In genomic region chr10:117461766-117462423, GRCh38 we compare ENCODE assay signal across 10 cellular contexts.
DNase-seq lines count a peak whose midpoint lies in the region; ATAC-seq and TF ChIP-seq lines count a peak whose summit lies in the region.
"Had no signal": no experiment of that assay in that cellular context is flagged by ENCODE, and none has a peak within 500 bp of the region (broad histone marks: within the 10 kb centered on the region; RNA-seq: fewer than 3 reads in every experiment).

No MANE protein-coding gene starts in this region.

- no peaks in the 10 kb centered on the region for H3K36me3 Mint-ChIP-seq in T-cell

- H3K4me1 Mint-ChIP-seq in T-cell: no peaks in the 10 kb centered on the region

- TF ChIP-seq CTCF in NB4 (IDR thresholded peaks at IDR 0.05; ENCODE audit: low read depth, low read length) (no peak), epithelial cell of proximal tubule (conservative IDR thresholded peaks at IDR 0.05; ENCODE audit: low read depth, low read length) (no peak)

- in situ Hi-C loops in KBM-7 (cut with MboI; ENCODE audit: low pct_unique_long_range_greater_than_20kb, low sequenced_read_pairs): no loop called here

- POLR2A ChIA-PET in T-cell (lab: Charles Lee): no interaction called here

- intact Hi-C loops in posterior vena cava (cut with DNase I): no loop called here

- CTCF ChIA-PET in T-cell (lab: Charles Lee): interaction anchor here (0.6 to 0.9 kb wide), 2 partner anchors 34 to 779 kb away, joined by 3 to 4 read pairs; no protein-coding TSS in a partner anchor

- H3K27me3 Mint-ChIP-seq in T-cell: peaks cover 14 to 24% of the 10 kb centered on the region in 2 donors

- ATAC-seq in HG02571 (IDR thresholded peaks at IDR 0.05; ENCODE audit: unreplicated experiment): no peak
- ATAC-seq in T-cell (replicated peaks in 1 of 4): no peak

- peaks cover 0 to 3% (median 0%) of the 10 kb centered on the region in 3 donors for H3K9me3 Mint-ChIP-seq in T-cell

- no peak overlapping the region for H3K4me3 ChIP-seq in NB4 (ENCODE audit: low read depth, low read length)
- no peak overlapping the region for H3K4me3 ChIP-seq in epithelial cell of proximal tubule (ENCODE audit: low read depth, low read length)

- DNase-seq in Daoy (ENCODE audit: low read depth) (peak; percentile 90), NB4 (ENCODE audit: low read depth) (peak; percentile 28), epithelial cell of proximal tubule (ENCODE audit: low read depth) (peak; percentile 88), posterior vena cava (ENCODE audit: low spot score) (peak; percentile 95), KBM-7 (no peak), T-cell (no peak)
- DNase-seq in activated effector memory CD4-positive, alpha-beta T cell treated with anti-CD3 and anti-CD28 coated beads, Interleukin-2, amount 50 U/mL, for 16 hours: no peak
- DNase-seq: cerebellar nuclear complex, NCI-H1092 treated with DMSO at 0.1 percent for 48 hours had no signal

- TF ChIP-seq POLR2A in NB4 (IDR thresholded peaks at IDR 0.05; ENCODE audit: extremely low read depth, insufficient read length): no peak

- no peak overlapping the region for H3K27ac Mint-ChIP-seq in T-cell

- H3K4me3 Mint-ChIP-seq in T-cell: no peak overlapping the region

Comparison
In these comparisons a context has a peak if more than half of its experiments do, and no peak if none do; other contexts are left out.
1. DNase-seq: peak in Daoy (single experiment), NB4 (single experiment), epithelial cell of proximal tubule (single experiment) and posterior vena cava (single experiment); none in KBM-7 (single experiment), activated effector memory CD4-positive, alpha-beta T cell treated with anti-CD3 and anti-CD28 coated beads, Interleukin-2, amount 50 U/mL, for 16 hours (single experiment) and T-cell (0 of 34).